ENCODE assay signal across 8 cellular contexts in the genomic region with DNA sequence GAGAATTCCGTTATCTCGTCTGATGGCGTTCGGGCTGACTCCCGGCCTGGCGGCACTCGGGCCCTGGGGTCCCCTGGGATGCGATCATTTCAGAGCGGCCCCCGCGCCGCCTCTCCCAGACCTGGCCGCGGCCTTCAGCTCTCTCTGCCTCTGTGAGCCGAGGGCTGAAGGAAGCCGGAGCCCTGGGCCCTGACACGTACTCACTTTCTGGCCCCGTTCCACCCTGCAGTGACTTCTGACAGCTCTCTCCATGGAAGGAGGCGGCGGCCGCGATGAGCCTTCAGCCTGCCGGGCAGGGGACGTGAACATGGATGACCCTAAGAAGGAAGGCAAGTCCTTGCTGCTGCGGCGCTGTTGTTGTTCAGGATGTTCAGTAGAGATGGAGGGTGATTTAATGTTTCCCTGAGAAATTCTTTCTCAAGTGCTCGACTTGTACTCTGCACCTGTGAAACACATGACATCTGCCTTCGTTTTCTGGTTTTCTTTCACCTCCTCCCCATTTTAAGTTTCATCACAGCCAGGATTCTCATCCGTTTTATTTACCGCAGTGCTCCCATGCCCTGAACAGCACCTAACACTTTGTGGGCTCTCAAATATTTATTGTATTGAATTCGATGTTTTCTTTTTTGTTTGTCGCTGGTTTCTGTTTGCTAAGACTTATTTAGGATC. TPM values are rescaled to one million over a fixed set of nuclear protein-coding genes. Genes with fewer than 3 reads are reported as not detected.
DNase-seq lines count a peak whose midpoint lies in the region; ATAC-seq and TF ChIP-seq lines count a peak whose summit lies in the region.

No MANE protein-coding gene starts in this region.

- TF ChIP-seq EP300 in stomach (IDR thresholded peaks at IDR 0.05), result no peak

- TF ChIP-seq POLR2A in adrenal gland (IDR thresholded peaks at IDR 0.05) (no peak), stomach (IDR thresholded peaks at IDR 0.05) (no peak)

- H3K36me3 ChIP-seq in MG63, result peaks cover 40% of the 10 kb centered on the region
- peaks cover 0 to 12% of the 10 kb centered on the region in 2 donors for H3K36me3 ChIP-seq in adrenal gland (replicated peaks in 1 of 2)
- peaks cover 6 to 18% (median 17%) of the 10 kb centered on the region in 4 donors for H3K36me3 ChIP-seq in stomach

- DNase-seq in EH (ENCODE audit: low read depth), result peak; percentile 68
- peak; percentile 75 for DNase-seq in MG63
- peak in 6 of 7 donors; percentile 58 to 74 (median 67) for DNase-seq in adrenal gland
- DNase-seq in iris pigment epithelial cell (ENCODE audit: low read depth), result peak; percentile 31
- DNase-seq in stomach, result no peak
- DNase-seq in nucleus accumbens (lab: John Stamatoyannopoulos, UW), result no peak

- ATAC-seq in GM21619 (IDR thresholded peaks at IDR 0.05; ENCODE audit: unreplicated experiment) (peak; percentile 17), GM18870 (IDR thresholded peaks at IDR 0.05; ENCODE audit: unreplicated experiment) (no peak)

- 5 to 10% (median 6%) methylated on average over 20 to 32 of the region's 32 CpGs for WGBS in adrenal gland, 4 donors
- WGBS in stomach, 5 donors, result 3 to 9% (median 3%) methylated on average over 16 to 32 of the region's 32 CpGs

- no peaks in the 10 kb centered on the region for H3K9me3 ChIP-seq in MG63
- no peaks in the 10 kb centered on the region for H3K9me3 ChIP-seq in adrenal gland (replicated peaks in 1 of 3)
- H3K9me3 ChIP-seq in stomach, result no peaks in the 10 kb centered on the region

- H3K4me1 ChIP-seq in adrenal gland (replicated peaks in 1 of 2), result peaks cover 15 to 17% of the 10 kb centered on the region in 2 donors
- peaks cover 16 to 26% (median 22%) of the 10 kb centered on the region in 4 donors for H3K4me1 ChIP-seq in stomach

- no peaks in the 10 kb centered on the region for H3K27me3 ChIP-seq in MG63
- H3K27me3 ChIP-seq in adrenal gland, result no peaks in the 10 kb centered on the region
- H3K27me3 ChIP-seq in stomach, result no peaks in the 10 kb centered on the region

- TF ChIP-seq CTCF in adrenal gland (IDR thresholded peaks at IDR 0.05), result no peak
- TF ChIP-seq CTCF in stomach (IDR thresholded peaks at IDR 0.05), result no peak

- intact Hi-C loops in adrenal gland (cut with DNase I), result loop anchor here in 1 of 2 donors (10.0 kb wide), 1 partner anchor 162 kb away; no protein-coding TSS in a partner anchor
- intact Hi-C loops in stomach (cut with DNase I; ENCODE audit: low total_unique reads), result no loop called here

- no peak overlapping the region for H3K27ac ChIP-seq in adrenal gland
- peak overlapping the region in 2 of 5 donors; percentile 91 for H3K27ac ChIP-seq in stomach

- H3K4me3 ChIP-seq in MG63 (peak overlapping the region; percentile 73), adrenal gland (peak overlapping the region in 2 of 4 donors; percentile 38 to 66), stomach (peak overlapping the region; percentile 55 to 87 (median 60))

RNA-seq across cellular contexts. Expression of gene GTSE1, which starts 0.6 kb away (rescaled TPM):
- total RNA-seq in MG63 (2014; rRNA removed; shearing (Covaris generic); ENCODE audit: low replicate concordance), result 25.3 and 25.4 TPM in 2 replicates
- total RNA-seq in adrenal gland (1 to 10 TPM in 4 of 8 donors, under 1 TPM in 4; 0.06 to 1.9 (median 1.1) TPM), stomach (10 to 100 TPM in 2 of 5 donors, 1 to 10 TPM in 3; 2.6 to 64.0 (median 8.1) TPM)
- polyA plus RNA-seq in adrenal gland (1 to 10 TPM in 2 of 3 donors, under 1 TPM in 1; 0.80 to 1.0 (median 1.0) TPM), stomach (1 to 10 TPM; 1.1 to 4.3 (median 2.7) TPM)

RNA-seq across cellular contexts. Expression of gene TTC38, which starts 29.5 kb away (rescaled TPM):
- 21.3 and 36.3 TPM in 2 replicates for total RNA-seq in MG63 (2014; rRNA removed; shearing (Covaris generic); ENCODE audit: low replicate concordance)
- 100 to 1,000 TPM in 1 of 8 donors, 10 to 100 TPM in 7; 36.7 to 111 (median 45.8) TPM for total RNA-seq in adrenal gland
- 10 to 100 TPM; 24.0 to 31.1 (median 27.2) TPM for polyA plus RNA-seq in adrenal gland
- total RNA-seq in stomach, result 100 to 1,000 TPM in 2 of 5 donors, 10 to 100 TPM in 3; 35.2 to 411 (median 88.8) TPM
- polyA plus RNA-seq in stomach, result 10 to 100 TPM; 20.0 to 36.4 (median 22.7) TPM

RNA-seq across cellular contexts. Expression of gene PKDREJ, which starts 34.1 kb away (rescaled TPM):
- not detected in 2 replicates for total RNA-seq in MG63 (2014; rRNA removed; shearing (Covaris generic); ENCODE audit: low replicate concordance)
- total RNA-seq in adrenal gland (under 1 TPM in 6 of 8 donors, not detected in 2; under 0.01 to 0.11 (median 0.05) TPM), stomach (under 1 TPM in 1 of 5 donors, not detected in 4; under 0.01 TPM)
- polyA plus RNA-seq in adrenal gland (under 1 TPM; 0.03 to 0.08 (median 0.07) TPM), stomach (under 1 TPM in 2 of 3 donors, not detected in 1; 0.06 to 0.10 TPM)

RNA-seq across cellular contexts. Expression of gene TRMU, which starts 38.2 kb away (rescaled TPM):
- total RNA-seq in MG63 (2014; rRNA removed; shearing (Covaris generic); ENCODE audit: low replicate concordance), result 53.9 and 62.1 TPM in 2 replicates
- 10 to 100 TPM; 20.2 to 48.0 (median 34.3) TPM for total RNA-seq in adrenal gland
- polyA plus RNA-seq in adrenal gland, result 100 to 1,000 TPM in 1 of 3 donors, 10 to 100 TPM in 2; 26.6 to 107 (median 56.6) TPM
- total RNA-seq in stomach, result 100 to 1,000 TPM in 1 of 5 donors, 10 to 100 TPM in 4; 47.9 to 114 (median 68.8) TPM
- polyA plus RNA-seq in stomach, result 10 to 100 TPM; 23.8 to 30.0 (median 28.0) TPM

RNA-seq across cellular contexts. Expression of gene CDPF1, which starts 47.2 kb away (rescaled TPM):
- total RNA-seq in MG63 (2014; rRNA removed; shearing (Covaris generic); ENCODE audit: low replicate concordance), result 21.5 and 26.2 TPM in 2 replicates
- total RNA-seq in adrenal gland, result 10 to 100 TPM; 10.8 to 20.1 (median 13.6) TPM
- polyA plus RNA-seq in adrenal gland, result 10 to 100 TPM; 10.2 to 32.9 (median 26.9) TPM
- total RNA-seq in stomach, result 10 to 100 TPM in 3 of 5 donors, 1 to 10 TPM in 1, not detected in 1; 7.2 to 24.6 (median 12.7) TPM
- polyA plus RNA-seq in stomach, result 10 to 100 TPM in 2 of 3 donors, 1 to 10 TPM in 1; 9.7 to 12.1 (median 11.6) TPM

Comparison
In these comparisons a context has a peak if more than half of its experiments do, and no peak if none do; other contexts are left out.
1. DNase-seq: peak in EH (single experiment), MG63 (single experiment), adrenal gland (6 of 7) and iris pigment epithelial cell (single experiment); none in stomach (single experiment) and nucleus accumbens (0 of 56).